Comparison of ENCODE assay signal across 8 cellular contexts in genomic region chr2:101820519-101820918, GRCh38.
DNase-seq lines count a peak whose midpoint lies in the region; ATAC-seq and TF ChIP-seq lines count a peak whose summit lies in the region.

No MANE protein-coding gene starts in this region.

- peak overlapping the region; percentile 3 for H3K27ac Mint-ChIP-seq in activated naive CD8-positive, alpha-beta T cell

- TF ChIP-seq CTCF in AG04449 (IDR thresholded peaks at IDR 0.05; ENCODE audit: insufficient read depth, low read length, missing control alignments): no peak
- no peak for TF ChIP-seq CTCF in hepatocyte (IDR thresholded peaks at IDR 0.05; ENCODE audit: poor library complexity)

- DNase-seq in AG04449 (ENCODE audit: low read depth, low spot score): peak; percentile 49
- peak; percentile 32 for DNase-seq in GM03348 (ENCODE audit: low spot score)
- peak; percentile 63 for DNase-seq in hepatocyte (ENCODE audit: low spot score)
- DNase-seq in NAMALWA (ENCODE audit: low spot score): no peak
- no peak for DNase-seq in left colon

- H3K27me3 ChIP-seq in hepatocyte: no peaks in the 10 kb centered on the region

- POLR2A ChIA-PET in AG04449 (lab: Yijun Ruan, JAX): no interaction called here

- H3K9me3 ChIP-seq in hepatocyte (ENCODE audit: low read depth): no peaks in the 10 kb centered on the region

- WGBS in hepatocyte (ENCODE audit: low lambda C conversion rate, missing lambda C conversion rate): 35% methylated on average over 4 of the region's 4 CpGs

- H3K27ac ChIP-seq in hepatocyte: peak overlapping the region; percentile 38

- no peaks in the 10 kb centered on the region for H3K36me3 ChIP-seq in hepatocyte (replicated peaks; ENCODE audit: insufficient read depth, low read depth)

- H3K36me3 Mint-ChIP-seq in activated naive CD8-positive, alpha-beta T cell: no peaks in the 10 kb centered on the region

- no peak overlapping the region for H2AFZ ChIP-seq in hepatocyte

- H3K4me3 ChIP-seq in AG04449 (ENCODE audit: low read depth, low read length): no peak overlapping the region
- H3K4me3 ChIP-seq in hepatocyte: no peak overlapping the region

- no peaks in the 10 kb centered on the region for H3K9me2 ChIP-seq in hepatocyte (replicated peaks; ENCODE audit: insufficient read depth)

- intact Hi-C loops in left colon (cut with DNase I, micrococcal nuclease): loop anchor here in 1 of 2 donors (5.0 kb wide), 1 partner anchor 123 kb away; the partner anchor contains the start of gene MAP4K4

- H3K9me3 Mint-ChIP-seq in activated naive CD8-positive, alpha-beta T cell (ENCODE audit: low read depth): no peaks in the 10 kb centered on the region

- no peak overlapping the region for H3K4me3 Mint-ChIP-seq in activated naive CD8-positive, alpha-beta T cell

- H3K4me1 ChIP-seq in hepatocyte (ENCODE audit: insufficient read depth): peaks cover 46% of the 10 kb centered on the region

- peaks cover 38% of the 10 kb centered on the region for H4K20me1 ChIP-seq in hepatocyte (ENCODE audit: insufficient read depth, poor library complexity, severe bottlenecking)

- ATAC-seq in HG02870 (IDR thresholded peaks at IDR 0.05; ENCODE audit: unreplicated experiment): no peak
- no peak for ATAC-seq in HG02884 (IDR thresholded peaks at IDR 0.05; ENCODE audit: unreplicated experiment)
- ATAC-seq in left colon: no peak

- H3K4me2 ChIP-seq in hepatocyte: no peak overlapping the region

- H3K27me3 Mint-ChIP-seq in activated naive CD8-positive, alpha-beta T cell: no peaks in the 10 kb centered on the region

- CTCF ChIA-PET in AG04449 (lab: Yijun Ruan, JAX): interaction anchor here (7.8 kb wide), 1 partner anchor 9 kb away, joined by 54 read pairs; no protein-coding TSS in a partner anchor

- peaks cover 77% of the 10 kb centered on the region for H3K4me1 Mint-ChIP-seq in activated naive CD8-positive, alpha-beta T cell (ENCODE audit: low read depth)

- peaks cover 96% of the 10 kb centered on the region for H3K79me2 ChIP-seq in hepatocyte

Comparison
In these comparisons a context has a peak if more than half of its experiments do, and no peak if none do; other contexts are left out.
1. DNase-seq: peak in AG04449 (single experiment), GM03348 (single experiment) and hepatocyte (single experiment); none in NAMALWA (single experiment) and left colon (0 of 2).